Comparison of ENCODE assay signal across 8 cellular contexts in the genomic region with DNA sequence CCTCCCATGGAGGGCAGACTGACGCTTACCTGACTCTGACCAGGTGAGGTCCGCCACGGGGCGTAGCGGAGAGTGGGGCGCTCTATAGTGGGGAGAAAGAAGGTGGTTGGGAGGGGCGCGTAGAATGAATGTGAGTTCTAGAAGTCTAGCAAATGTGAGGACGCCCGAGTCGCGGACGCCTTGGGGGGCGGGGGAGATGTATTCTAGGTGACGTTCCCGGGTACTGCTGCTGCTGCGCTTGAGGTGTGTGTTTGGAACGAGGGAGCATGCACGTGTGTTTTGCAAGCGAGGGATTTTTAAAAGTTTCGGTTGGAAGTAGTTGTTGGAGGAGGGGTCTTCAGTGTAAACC. TPM values are rescaled to one million over a fixed set of nuclear protein-coding genes. Genes with fewer than 3 reads are reported as not detected.
DNase-seq lines count a peak whose midpoint lies in the region; ATAC-seq and TF ChIP-seq lines count a peak whose summit lies in the region.

No MANE protein-coding gene starts in this region.

- no peak for TF ChIP-seq POLR2A in right lobe of liver (IDR thresholded peaks at IDR 0.05)

- H3K36me3 ChIP-seq in GM06990 (ENCODE audit: control insufficient read depth, insufficient read depth, low read length) (peaks cover 3% of the 10 kb centered on the region), WERI-Rb-1 (peaks cover 45% of the 10 kb centered on the region), right lobe of liver (peaks cover 0 to 20% (median 3%) of the 10 kb centered on the region in 4 donors)

- H3K9me3 ChIP-seq in WERI-Rb-1 (ENCODE audit: severe bottlenecking) (peaks cover 2% of the 10 kb centered on the region), right lobe of liver (no peaks in the 10 kb centered on the region)

- in situ Hi-C loops in KBM-7 (cut with MboI; ENCODE audit: low pct_unique_long_range_greater_than_20kb, low sequenced_read_pairs): no loop called here

- H3K4me3 ChIP-seq in GM06990 (replicated peaks; ENCODE audit: low read depth, low read length) (peak overlapping the region; percentile 99), WERI-Rb-1 (ENCODE audit: low read depth, low read length) (peak overlapping the region; percentile 92), right lobe of liver (peak overlapping the region; percentile 79 to 97 (median 96))

- H3K27ac ChIP-seq in WERI-Rb-1: peak overlapping the region; percentile 98
- H3K27ac ChIP-seq in caudate nucleus (ENCODE audit: low read depth, low read length): peak overlapping the region; percentile 93
- H3K27ac ChIP-seq in right lobe of liver: peak overlapping the region; percentile 81 to 96 (median 88)

- H3K27me3 ChIP-seq in GM06990 (replicated peaks; ENCODE audit: control insufficient read depth, insufficient read depth, low read length): no peaks in the 10 kb centered on the region
- no peaks in the 10 kb centered on the region for H3K27me3 ChIP-seq in WERI-Rb-1 (ENCODE audit: insufficient read depth, low read depth, severe bottlenecking)
- H3K27me3 ChIP-seq in right lobe of liver: no peaks in the 10 kb centered on the region

- under 1% methylated on average over 21 of the region's 21 CpGs for WGBS in right lobe of liver (ENCODE audit: insufficient coverage, low coverage, low lambda C conversion rate, missing lambda C conversion rate)

- no peak for TF ChIP-seq CTCF in GM06990 (IDR thresholded peaks at IDR 0.05; ENCODE audit: insufficient read depth, low read length, poor library complexity, severe bottlenecking)
- TF ChIP-seq CTCF in WERI-Rb-1 (IDR thresholded peaks at IDR 0.05; ENCODE audit: low read depth, low read length): no peak
- no peak for TF ChIP-seq CTCF in right lobe of liver (IDR thresholded peaks at IDR 0.05)

- DNase-seq in GM06990 (ENCODE audit: extremely low read depth, insufficient read length) (peak; percentile 70), KBM-7 (peak; percentile 57), WERI-Rb-1 (peak; percentile 44), caudate nucleus (lab: John Stamatoyannopoulos, UW) (peak in 18 of 61 donors; percentile 6 to 65 (median 32)), right lobe of liver (no peak)
- peak; percentile 4 for DNase-seq in stimulated activated CD8-positive, alpha-beta memory T cell treated with anti-CD3 and anti-CD28 coated beads, Interleukin-4, amount 100 ng/mL, for 24 hours (ENCODE audit: low read depth)

- no peaks in the 10 kb centered on the region for H3K4me1 ChIP-seq in right lobe of liver

- ATAC-seq in GM21723 (IDR thresholded peaks at IDR 0.05; ENCODE audit: unreplicated experiment) (peak; percentile 46), right lobe of liver (peak; percentile 30 to 60 (median 42)), GM18858 (IDR thresholded peaks at IDR 0.05; ENCODE audit: unreplicated experiment) (no peak)

- intact Hi-C loops in right lobe of liver (cut with DNase I): no loop called here

RNA-seq across cellular contexts. Expression of a gene that starts 0.8 kb away (rescaled TPM):
- 10 to 100 TPM; 10.3 to 16.0 (median 13.4) TPM for total RNA-seq in right lobe of liver

RNA-seq across cellular contexts. Expression of a gene that starts 53.1 kb away (rescaled TPM):
- under 1 TPM in 2 of 6 experiments, not detected in 4; 0.15 to 0.31 TPM for total RNA-seq in right lobe of liver

Comparison
In these comparisons a context has a peak if more than half of its experiments do, and no peak if none do; other contexts are left out.
1. DNase-seq: peak in GM06990 (single experiment), KBM-7 (single experiment), WERI-Rb-1 (single experiment) and stimulated activated CD8-positive, alpha-beta memory T cell treated with anti-CD3 and anti-CD28 coated beads, Interleukin-4, amount 100 ng/mL, for 24 hours (single experiment); none in right lobe of liver (0 of 3).
2. Peak in every context shown above with its lines, with median percentiles within 50 percentile points of each other: H3K4me3 ChIP-seq and H3K27ac ChIP-seq.